In genomic region chr1:2146836-2147517, GRCh38 we compare ENCODE assay signal across 20 cellular contexts.
"Had no signal": no experiment of that assay in that cellular context is flagged by ENCODE, and none has a peak within 500 bp of the region (broad histone marks: within the 10 kb centered on the region; RNA-seq: fewer than 3 reads in every experiment).

No MANE protein-coding gene starts in this region.

- H3K4me3 ChIP-seq: coronary artery, heart left ventricle, right atrium auricular region, sigmoid colon, skin epidermis, suprapubic skin, tibial artery, upper lobe of left lung, uterus had no signal

- H3K27ac Mint-ChIP-seq: endodermal cell, nephron progenitor cell had no signal

- DNase-seq: effector CD4-positive, alpha-beta T cell; endodermal cell; erythroblast; foreskin melanocyte; hippocampal formation; kidney glomerular epithelial cell; mesendoderm; naive B cell; nephron progenitor cell; sigmoid colon; stimulated activated CD4-positive, alpha-beta T cell treated with anti-CD3 and anti-CD28 coated beads, Interleukin-2, amount 100 ng/mL, for 24 hours; tibial artery; upper lobe of left lung; uterus had no signal

- H3K9me3 Mint-ChIP-seq: endodermal cell, naive B cell, nephron progenitor cell had no signal

- FAIRE-seq: endothelial cell of umbilical vein had no signal

- H3K4me3 Mint-ChIP-seq: endodermal cell, naive B cell, nephron progenitor cell had no signal

- H3K4me1 Mint-ChIP-seq: endodermal cell, naive B cell, nephron progenitor cell had no signal

- H3K9me3 ChIP-seq: heart left ventricle, right atrium auricular region, sigmoid colon, suprapubic skin, tibial artery, upper lobe of left lung, uterus had no signal

- H3K27ac ChIP-seq: coronary artery, heart left ventricle, right atrium auricular region, sigmoid colon, suprapubic skin, tibial artery, uterus had no signal

- H3K27me3 Mint-ChIP-seq: naive B cell had no signal

- H3K27me3 ChIP-seq: heart left ventricle, right atrium auricular region, sigmoid colon, suprapubic skin, upper lobe of left lung, uterus had no signal

- H3K4me1 ChIP-seq: right atrium auricular region, sigmoid colon, suprapubic skin, tibial artery, uterus had no signal

- ATAC-seq: heart left ventricle had no signal

- H3K36me3 ChIP-seq: sigmoid colon, uterus had no signal
